14 cellular contexts compared by ENCODE assay signal in the genomic region with DNA sequence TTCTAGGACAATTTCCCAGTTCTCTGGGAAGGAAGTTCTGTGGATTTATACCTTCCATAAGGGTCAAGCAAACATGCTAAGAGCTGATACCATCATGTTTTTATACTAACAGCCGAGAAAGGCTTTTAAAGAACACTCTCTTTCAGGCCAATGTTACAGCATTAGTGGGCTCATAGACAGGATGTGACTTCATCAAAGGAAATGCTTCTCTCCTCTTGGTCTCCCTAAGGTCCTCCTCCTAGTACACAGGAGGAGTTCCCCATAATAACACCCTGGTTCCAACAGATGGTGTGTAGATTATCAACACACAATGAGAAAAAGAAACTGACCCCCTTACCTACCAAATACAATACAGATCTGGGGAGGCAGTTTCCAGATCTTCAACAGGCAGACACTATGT. TPM values are rescaled to one million over a fixed set of nuclear protein-coding genes. Genes with fewer than 3 reads are reported as not detected.
DNase-seq lines count a peak whose midpoint lies in the region; ATAC-seq and TF ChIP-seq lines count a peak whose summit lies in the region.
"Had no signal": no experiment of that assay in that cellular context is flagged by ENCODE, and none has a peak within 500 bp of the region (broad histone marks: within the 10 kb centered on the region; RNA-seq: fewer than 3 reads in every experiment).

No MANE protein-coding gene starts in this region.

- H2AFZ ChIP-seq in osteoblast (ENCODE audit: low read length) (peak overlapping the region; percentile 52), Karpas-422 (ENCODE audit: low read length) (no peak overlapping the region)

- H3K36me3 ChIP-seq in osteoblast (ENCODE audit: insufficient read depth, low read length) (no peaks in the 10 kb centered on the region), Karpas-422 (ENCODE audit: insufficient read depth, low read length) (peaks cover 44% of the 10 kb centered on the region; the same call in 1 of the 2 replicates)
- H3K36me3 ChIP-seq: BE2C had no signal

- H3K79me2 ChIP-seq in osteoblast (ENCODE audit: insufficient read depth, low read length): no peaks in the 10 kb centered on the region
- 0 out of 2 replicates have a peak, but pooled peaks cover 3% of the 10 kb centered on the region for H3K79me2 ChIP-seq in Karpas-422 (ENCODE audit: low read length)

- no peaks in the 10 kb centered on the region for H3K9me3 ChIP-seq in osteoblast (ENCODE audit: low read depth, low read length)
- H3K9me3 ChIP-seq in Karpas-422 (ENCODE audit: low read length): no peaks in the 10 kb centered on the region
- H3K9me3 ChIP-seq: BE2C had no signal

- H3K27ac ChIP-seq in osteoblast (ENCODE audit: low read depth, low read length) (peak overlapping the region; percentile 67), Karpas-422 (ENCODE audit: low read length) (no peak overlapping the region)
- H3K27ac ChIP-seq: HL-60 had no signal

- DNase-seq in activated T-cell treated with anti-CD3 and anti-CD28 coated beads, Interleukin-2, amount 50 U/mL, for 72 hours: no peak
- no peak for DNase-seq in activated T-cell treated with anti-CD3 and anti-CD28 coated beads, Interleukin-2, amount 50 U/mL, for 4 hours
- DNase-seq in NB4 (ENCODE audit: low read depth): peak; percentile 40
- peak; percentile 80 for DNase-seq in choroid plexus epithelial cell (ENCODE audit: low read depth)
- DNase-seq in osteoblast (ENCODE audit: insufficient read length, low spot score, missing footprints): no peak
- no peak for DNase-seq in NCI-H446 (lab: John Stamatoyannopoulos, UW)
- no peak for DNase-seq in NCI-H2029 treated with DMSO at 0.1 percent for 48 hours (lab: John Stamatoyannopoulos, UW)
- no peak for DNase-seq in Karpas-422
- DNase-seq: activated CD8-positive, alpha-beta memory T cell treated with anti-CD3 and anti-CD28 coated beads, Interleukin-2, amount 50 U/mL, for 4 hours; BE2C; cortex of kidney; retina; SIG-M5 had no signal

- H3K4me2 ChIP-seq in osteoblast (ENCODE audit: insufficient read depth, low read length): no peak overlapping the region
- H3K4me2 ChIP-seq in Karpas-422 (ENCODE audit: low read depth, low read length, poor library complexity, severe bottlenecking): no peak overlapping the region

- peaks cover 3 to 28% of the 10 kb centered on the region in 2 donors for H3K36me3 Mint-ChIP-seq in activated T-cell treated with anti-CD3 and anti-CD28 coated beads, Interleukin-2, amount 50 U/mL, for 72 hours (ENCODE audit: insufficient read depth in 2 of 2)
- peaks cover 26% of the 10 kb centered on the region for H3K36me3 Mint-ChIP-seq in activated T-cell treated with anti-CD3 and anti-CD28 coated beads, Interleukin-2, amount 50 U/mL, for 4 hours (ENCODE audit: insufficient read depth)

- ATAC-seq in activated T-cell treated with anti-CD3 and anti-CD28 coated beads, Interleukin-2, amount 50 U/mL, for 72 hours (replicated peaks in 1 of 2): peak; percentile 40 to 72
- no peak for ATAC-seq in activated T-cell treated with anti-CD3 and anti-CD28 coated beads, Interleukin-2, amount 50 U/mL, for 4 hours

- TF ChIP-seq CTCF in NB4 (IDR thresholded peaks at IDR 0.05; ENCODE audit: low read depth, low read length) (no peak), choroid plexus epithelial cell (conservative IDR thresholded peaks at IDR 0.05; ENCODE audit: low read depth, low read length) (no peak), osteoblast (IDR thresholded peaks at IDR 0.05; ENCODE audit: extremely low read depth, low read depth, low read length) (no peak)

- H3K4me1 Mint-ChIP-seq in activated T-cell treated with anti-CD3 and anti-CD28 coated beads, Interleukin-2, amount 50 U/mL, for 72 hours (ENCODE audit: low read depth): peaks cover 16% of the 10 kb centered on the region
- peaks cover 22% of the 10 kb centered on the region for H3K4me1 Mint-ChIP-seq in activated T-cell treated with anti-CD3 and anti-CD28 coated beads, Interleukin-2, amount 50 U/mL, for 4 hours (ENCODE audit: low read depth)

- H3K4me3 Mint-ChIP-seq in activated T-cell treated with anti-CD3 and anti-CD28 coated beads, Interleukin-2, amount 50 U/mL, for 72 hours: no peak overlapping the region
- H3K4me3 Mint-ChIP-seq in activated T-cell treated with anti-CD3 and anti-CD28 coated beads, Interleukin-2, amount 50 U/mL, for 4 hours: no peak overlapping the region

- TF ChIP-seq POLR2A in NB4 (IDR thresholded peaks at IDR 0.05; ENCODE audit: extremely low read depth, insufficient read length): no peak

- no peaks in the 10 kb centered on the region for H3K9me3 Mint-ChIP-seq in activated T-cell treated with anti-CD3 and anti-CD28 coated beads, Interleukin-2, amount 50 U/mL, for 72 hours
- peaks cover 12% of the 10 kb centered on the region for H3K9me3 Mint-ChIP-seq in activated T-cell treated with anti-CD3 and anti-CD28 coated beads, Interleukin-2, amount 50 U/mL, for 4 hours

- H3K4me3 ChIP-seq in NB4 (ENCODE audit: low read depth, low read length) (no peak overlapping the region), choroid plexus epithelial cell (ENCODE audit: low read depth, low read length) (no peak overlapping the region), osteoblast (ENCODE audit: insufficient read depth, low read length) (no peak overlapping the region), Karpas-422 (ENCODE audit: low read length) (no peak overlapping the region)

- no peaks in the 10 kb centered on the region for H3K9me2 ChIP-seq in Karpas-422 (replicated peaks; ENCODE audit: insufficient read depth, low read length)

- peak overlapping the region; percentile 72 for H3K27ac Mint-ChIP-seq in activated T-cell treated with anti-CD3 and anti-CD28 coated beads, Interleukin-2, amount 50 U/mL, for 72 hours

- no peak overlapping the region for H3K9ac ChIP-seq in Karpas-422 (ENCODE audit: low read length)

- H4K20me1 ChIP-seq in osteoblast (ENCODE audit: insufficient read depth, low read length) (no peaks in the 10 kb centered on the region), Karpas-422 (ENCODE audit: insufficient read depth, low read depth, low read length) (no peaks in the 10 kb centered on the region)

- H3K4me1 ChIP-seq in osteoblast (ENCODE audit: insufficient read depth, low read length) (peaks cover 20% of the 10 kb centered on the region), Karpas-422 (ENCODE audit: low read length) (peaks cover 9% of the 10 kb centered on the region)
- H3K4me1 ChIP-seq: BE2C had no signal

- no peaks in the 10 kb centered on the region for H3K27me3 ChIP-seq in osteoblast (ENCODE audit: insufficient read depth, low read length)
- no peaks in the 10 kb centered on the region for H3K27me3 ChIP-seq in Karpas-422 (ENCODE audit: low read length)
- H3K27me3 ChIP-seq: BE2C had no signal

- no peaks in the 10 kb centered on the region for H3K27me3 Mint-ChIP-seq in activated T-cell treated with anti-CD3 and anti-CD28 coated beads, Interleukin-2, amount 50 U/mL, for 72 hours (ENCODE audit: low read depth)
- no peaks in the 10 kb centered on the region for H3K27me3 Mint-ChIP-seq in activated T-cell treated with anti-CD3 and anti-CD28 coated beads, Interleukin-2, amount 50 U/mL, for 4 hours (ENCODE audit: low read depth)

RNA-seq across cellular contexts. Expression of a gene that starts 26.7 kb away (rescaled TPM):
- not detected for total RNA-seq in activated T-cell treated with anti-CD3 and anti-CD28 coated beads, Interleukin-2, amount 50 U/mL, for 72 hours
- total RNA-seq in activated T-cell treated with anti-CD3 and anti-CD28 coated beads, Interleukin-2, amount 50 U/mL, for 4 hours: not detected
- 2.4 and 2.9 TPM in 2 replicates for total RNA-seq in osteoblast
- total RNA-seq in Karpas-422 (2014; rRNA removed; shearing (Covaris generic); ENCODE audit: low replicate concordance): not detected in 2 replicates

Comparison
In these comparisons a context has a peak if more than half of its experiments do, and no peak if none do; other contexts are left out.
1. ATAC-seq: peak in activated T-cell treated with anti-CD3 and anti-CD28 coated beads, Interleukin-2, amount 50 U/mL, for 72 hours (2 of 2); none in activated T-cell treated with anti-CD3 and anti-CD28 coated beads, Interleukin-2, amount 50 U/mL, for 4 hours (0 of 2).
2. DNase-seq: peak in NB4 (single experiment) and choroid plexus epithelial cell (single experiment); none in activated T-cell treated with anti-CD3 and anti-CD28 coated beads, Interleukin-2, amount 50 U/mL, for 72 hours (0 of 2), activated T-cell treated with anti-CD3 and anti-CD28 coated beads, Interleukin-2, amount 50 U/mL, for 4 hours (single experiment), osteoblast (single experiment), NCI-H446 (0 of 2), NCI-H2029 treated with DMSO at 0.1 percent for 48 hours (single experiment) and Karpas-422 (single experiment).